In the genomic region with DNA sequence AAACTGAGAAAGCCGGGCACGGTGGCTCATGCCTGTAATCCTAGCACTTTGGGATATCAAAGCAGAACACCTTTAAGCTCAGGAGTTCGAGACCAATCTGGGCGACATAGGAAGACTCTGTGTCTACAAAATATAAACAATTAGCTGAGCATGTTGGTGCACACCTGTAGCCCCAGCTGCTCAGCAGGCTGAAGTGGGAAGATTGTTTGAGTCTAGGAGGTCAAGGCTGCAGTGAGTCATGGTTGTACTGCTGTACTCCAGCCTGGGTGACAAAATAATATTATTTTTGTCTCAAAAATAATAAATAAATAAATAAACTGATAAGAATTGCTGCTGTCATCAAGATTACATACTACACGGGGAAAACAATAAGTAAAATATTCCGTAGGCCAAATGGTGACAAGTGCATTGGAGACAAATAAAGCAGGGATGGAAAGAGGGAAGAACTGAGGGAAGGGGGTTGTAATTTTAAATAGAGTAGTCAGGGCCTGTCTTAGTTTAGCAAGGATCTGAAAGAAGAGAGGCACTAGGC, we compare ENCODE assay signal across 2 cellular contexts.
TF ChIP-seq lines count a peak whose summit lies in the region.

No MANE protein-coding gene starts in this region.

TF ChIP-seq in HepG2, 621 proteins besides CTCF, POLR2A, EP300 and RAD21 (continues in another document):
- TF ChIP-seq ONECUT2 (CRISPR knock-in tag; IDR thresholded peaks at IDR 0.05) (no peak), HNF4A (CRISPR knock-in tag; IDR thresholded peaks at IDR 0.05) (peak; percentile 52; the same call in 1 of the 2 replicates), SRSF4 (IDR thresholded peaks at IDR 0.05; ENCODE audit: low read depth, low read length, poor library complexity, severe bottlenecking) (no peak), SPEN (CRISPR knock-in tag; IDR thresholded peaks at IDR 0.05; ENCODE audit: low read depth) (no peak), STAT5B (CRISPR knock-in tag; IDR thresholded peaks at IDR 0.05) (no peak), ZBTB8A (CRISPR knock-in tag; IDR thresholded peaks at IDR 0.05; ENCODE audit: borderline replicate concordance, low read depth) (no peak), RARA (CRISPR knock-in tag; IDR thresholded peaks at IDR 0.05) (peak; percentile 81), HOXA3 (CRISPR knock-in tag; IDR thresholded peaks at IDR 0.05) (0 out of 2 replicates have a peak, but pooled peaks have one; percentile 11), PCBP2 (optimal IDR thresholded peaks at IDR 0.05; ENCODE audit: low read depth, low read length, poor library complexity, severe bottlenecking) (no peak), ZSCAN31 (CRISPR knock-in tag; IDR thresholded peaks at IDR 0.05; ENCODE audit: low read depth) (no peak), RNF2 (conservative IDR thresholded peaks at IDR 0.05; ENCODE audit: low read depth) (no peak), MLLT10 (CRISPR knock-in tag; IDR thresholded peaks at IDR 0.05) (no peak), ZNF337 (CRISPR knock-in tag; IDR thresholded peaks at IDR 0.05; ENCODE audit: borderline replicate concordance, low read depth) (no peak), HMG20A (CRISPR knock-in tag; IDR thresholded peaks at IDR 0.05; ENCODE audit: borderline replicate concordance) (peak; percentile 18; the same call in 1 of the 2 replicates), NKX3-1 (CRISPR knock-in tag; IDR thresholded peaks at IDR 0.05) (no peak), POLR2G (IDR thresholded peaks at IDR 0.05; ENCODE audit: low read depth, low read length) (no peak), SCMH1 (CRISPR knock-in tag; IDR thresholded peaks at IDR 0.05; ENCODE audit: borderline replicate concordance) (no peak), BHLHE40 (IDR thresholded peaks at IDR 0.05; ENCODE audit: low read length) (peak; percentile 13; the same call in 1 of the 2 replicates), GATA4 (IDR thresholded peaks at IDR 0.05; ENCODE audit: borderline replicate concordance, low read depth) (no peak), JUNB (CRISPR knock-in tag; IDR thresholded peaks at IDR 0.05; ENCODE audit: borderline replicate concordance) (peak; percentile 57; the same call in 1 of the 2 replicates), PCBP1 (IDR thresholded peaks at IDR 0.05; ENCODE audit: borderline replicate concordance, low read depth, low read length) (no peak), EED (CRISPR knock-in tag; IDR thresholded peaks at IDR 0.05) (no peak), SAP130 (CRISPR knock-in tag; IDR thresholded peaks at IDR 0.05; ENCODE audit: low read depth) (peak; percentile 69), SOX6 (IDR thresholded peaks at IDR 0.05) (no peak), SOX6 (CRISPR knock-in tag; IDR thresholded peaks at IDR 0.05) (peak; percentile 60), ZNF547 (CRISPR knock-in tag; IDR thresholded peaks at IDR 0.05) (no peak), STAG1 (CRISPR knock-in tag; IDR thresholded peaks at IDR 0.05) (no peak)
- TF ChIP-seq, protein P1, sequence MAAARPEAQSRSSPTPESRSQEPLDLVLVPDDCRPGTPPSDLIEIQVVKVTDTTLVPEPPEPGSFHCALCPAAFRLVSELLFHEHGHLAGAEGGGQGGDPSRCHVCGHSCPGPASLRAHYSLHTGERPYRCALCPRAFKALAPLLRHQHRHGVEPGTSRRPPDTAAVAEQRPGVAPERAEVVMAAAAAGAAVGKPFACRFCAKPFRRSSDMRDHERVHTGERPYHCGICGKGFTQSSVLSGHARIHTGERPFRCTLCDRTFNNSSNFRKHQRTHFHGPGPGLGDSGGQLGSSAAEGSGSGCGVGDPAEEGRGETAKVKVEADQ (CRISPR knock-in tag; IDR thresholded peaks at IDR 0.05; ENCODE audit: borderline replicate concordance), result 0 out of 2 replicates have a peak, but pooled peaks have one; percentile 28
- TF ChIP-seq, protein P2, sequence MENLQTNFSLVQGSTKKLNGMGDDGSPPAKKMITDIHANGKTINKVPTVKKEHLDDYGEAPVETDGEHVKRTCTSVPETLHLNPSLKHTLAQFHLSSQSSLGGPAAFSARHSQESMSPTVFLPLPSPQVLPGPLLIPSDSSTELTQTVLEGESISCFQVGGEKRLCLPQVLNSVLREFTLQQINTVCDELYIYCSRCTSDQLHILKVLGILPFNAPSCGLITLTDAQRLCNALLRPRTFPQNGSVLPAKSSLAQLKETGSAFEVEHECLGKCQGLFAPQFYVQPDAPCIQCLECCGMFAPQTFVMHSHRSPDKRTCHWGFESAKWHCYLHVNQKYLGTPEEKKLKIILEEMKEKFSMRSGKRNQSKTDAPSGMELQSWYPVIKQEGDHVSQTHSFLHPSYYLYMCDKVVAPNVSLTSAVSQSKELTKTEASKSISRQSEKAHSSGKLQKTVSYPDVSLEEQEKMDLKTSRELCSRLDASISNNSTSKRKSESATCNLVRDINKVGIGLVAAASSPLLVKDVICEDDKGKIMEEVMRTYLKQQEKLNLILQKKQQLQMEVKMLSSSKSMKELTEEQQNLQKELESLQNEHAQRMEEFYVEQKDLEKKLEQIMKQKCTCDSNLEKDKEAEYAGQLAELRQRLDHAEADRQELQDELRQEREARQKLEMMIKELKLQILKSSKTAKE (CRISPR knock-in tag; IDR thresholded peaks at IDR 0.05; ENCODE audit: borderline replicate concordance), result peak; percentile 32; the same call in 1 of the 2 replicates
- TF ChIP-seq, protein P3, sequence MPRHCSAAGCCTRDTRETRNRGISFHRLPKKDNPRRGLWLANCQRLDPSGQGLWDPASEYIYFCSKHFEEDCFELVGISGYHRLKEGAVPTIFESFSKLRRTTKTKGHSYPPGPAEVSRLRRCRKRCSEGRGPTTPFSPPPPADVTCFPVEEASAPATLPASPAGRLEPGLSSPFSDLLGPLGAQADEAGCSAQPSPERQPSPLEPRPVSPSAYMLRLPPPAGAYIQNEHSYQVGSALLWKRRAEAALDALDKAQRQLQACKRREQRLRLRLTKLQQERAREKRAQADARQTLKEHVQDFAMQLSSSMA (CRISPR knock-in tag; IDR thresholded peaks at IDR 0.05), result no peak
- TF ChIP-seq, protein P4, sequence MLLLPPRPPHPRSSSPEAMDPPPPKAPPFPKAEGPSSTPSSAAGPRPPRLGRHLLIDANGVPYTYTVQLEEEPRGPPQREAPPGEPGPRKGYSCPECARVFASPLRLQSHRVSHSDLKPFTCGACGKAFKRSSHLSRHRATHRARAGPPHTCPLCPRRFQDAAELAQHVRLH (CRISPR knock-in tag; IDR thresholded peaks at IDR 0.05; ENCODE audit: borderline replicate concordance, low read depth), result no peak

TF ChIP-seq in K562, 482 proteins besides CTCF, POLR2A, EP300 and RAD21:
- TF ChIP-seq STAT5B (CRISPR knock-in tag; IDR thresholded peaks at IDR 0.05) (no peak), ZNF707 (CRISPR knock-in tag; conservative IDR thresholded peaks at IDR 0.05) (no peak), FOXK2 (conservative IDR thresholded peaks at IDR 0.05 in 1 of 2, IDR thresholded peaks at IDR 0.05 in 1 of 2; ENCODE audit: low read depth in 2 of 2) (no peak), STAT5A (IDR thresholded peaks at IDR 0.05; ENCODE audit: borderline replicate concordance, low read length) (no peak), ZNF133 (CRISPR knock-in tag; IDR thresholded peaks at IDR 0.05) (no peak), CBFA2T3 (IDR thresholded peaks at IDR 0.05) (peak; percentile 14; the same call in 1 of the 2 replicates), STAG1 (CRISPR knock-in tag; IDR thresholded peaks at IDR 0.05; ENCODE audit: borderline replicate concordance) (no peak), PRMT5 (CRISPR knock-in tag; IDR thresholded peaks at IDR 0.05) (no peak), SP1 (CRISPR knock-in tag; IDR thresholded peaks at IDR 0.05) (no peak), ELF1 (tag; IDR thresholded peaks at IDR 0.05) (no peak), ZNF699 (CRISPR knock-in tag; IDR thresholded peaks at IDR 0.05; ENCODE audit: insufficient replicate concordance) (no peak), ZBTB7A (IDR thresholded peaks at IDR 0.05; ENCODE audit: borderline replicate concordance, control insufficient read depth, low read depth, low read length) (no peak), ZNF316 (IDR thresholded peaks at IDR 0.05) (peak; percentile 30; the same call in 1 of the 2 replicates), ZNF695 (CRISPR knock-in tag; IDR thresholded peaks at IDR 0.05) (no peak)
- TF ChIP-seq, protein P5, sequence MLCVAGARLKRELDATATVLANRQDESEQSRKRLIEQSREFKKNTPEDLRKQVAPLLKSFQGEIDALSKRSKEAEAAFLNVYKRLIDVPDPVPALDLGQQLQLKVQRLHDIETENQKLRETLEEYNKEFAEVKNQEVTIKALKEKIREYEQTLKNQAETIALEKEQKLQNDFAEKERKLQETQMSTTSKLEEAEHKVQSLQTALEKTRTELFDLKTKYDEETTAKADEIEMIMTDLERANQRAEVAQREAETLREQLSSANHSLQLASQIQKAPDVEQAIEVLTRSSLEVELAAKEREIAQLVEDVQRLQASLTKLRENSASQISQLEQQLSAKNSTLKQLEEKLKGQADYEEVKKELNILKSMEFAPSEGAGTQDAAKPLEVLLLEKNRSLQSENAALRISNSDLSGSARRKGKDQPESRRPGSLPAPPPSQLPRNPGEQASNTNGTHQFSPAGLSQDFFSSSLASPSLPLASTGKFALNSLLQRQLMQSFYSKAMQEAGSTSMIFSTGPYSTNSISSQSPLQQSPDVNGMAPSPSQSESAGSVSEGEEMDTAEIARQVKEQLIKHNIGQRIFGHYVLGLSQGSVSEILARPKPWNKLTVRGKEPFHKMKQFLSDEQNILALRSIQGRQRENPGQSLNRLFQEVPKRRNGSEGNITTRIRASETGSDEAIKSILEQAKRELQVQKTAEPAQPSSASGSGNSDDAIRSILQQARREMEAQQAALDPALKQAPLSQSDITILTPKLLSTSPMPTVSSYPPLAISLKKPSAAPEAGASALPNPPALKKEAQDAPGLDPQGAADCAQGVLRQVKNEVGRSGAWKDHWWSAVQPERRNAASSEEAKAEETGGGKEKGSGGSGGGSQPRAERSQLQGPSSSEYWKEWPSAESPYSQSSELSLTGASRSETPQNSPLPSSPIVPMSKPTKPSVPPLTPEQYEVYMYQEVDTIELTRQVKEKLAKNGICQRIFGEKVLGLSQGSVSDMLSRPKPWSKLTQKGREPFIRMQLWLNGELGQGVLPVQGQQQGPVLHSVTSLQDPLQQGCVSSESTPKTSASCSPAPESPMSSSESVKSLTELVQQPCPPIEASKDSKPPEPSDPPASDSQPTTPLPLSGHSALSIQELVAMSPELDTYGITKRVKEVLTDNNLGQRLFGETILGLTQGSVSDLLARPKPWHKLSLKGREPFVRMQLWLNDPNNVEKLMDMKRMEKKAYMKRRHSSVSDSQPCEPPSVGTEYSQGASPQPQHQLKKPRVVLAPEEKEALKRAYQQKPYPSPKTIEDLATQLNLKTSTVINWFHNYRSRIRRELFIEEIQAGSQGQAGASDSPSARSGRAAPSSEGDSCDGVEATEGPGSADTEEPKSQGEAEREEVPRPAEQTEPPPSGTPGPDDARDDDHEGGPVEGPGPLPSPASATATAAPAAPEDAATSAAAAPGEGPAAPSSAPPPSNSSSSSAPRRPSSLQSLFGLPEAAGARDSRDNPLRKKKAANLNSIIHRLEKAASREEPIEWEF (CRISPR knock-in tag; IDR thresholded peaks at IDR 0.05), result no peak
- TF ChIP-seq, protein P6, sequence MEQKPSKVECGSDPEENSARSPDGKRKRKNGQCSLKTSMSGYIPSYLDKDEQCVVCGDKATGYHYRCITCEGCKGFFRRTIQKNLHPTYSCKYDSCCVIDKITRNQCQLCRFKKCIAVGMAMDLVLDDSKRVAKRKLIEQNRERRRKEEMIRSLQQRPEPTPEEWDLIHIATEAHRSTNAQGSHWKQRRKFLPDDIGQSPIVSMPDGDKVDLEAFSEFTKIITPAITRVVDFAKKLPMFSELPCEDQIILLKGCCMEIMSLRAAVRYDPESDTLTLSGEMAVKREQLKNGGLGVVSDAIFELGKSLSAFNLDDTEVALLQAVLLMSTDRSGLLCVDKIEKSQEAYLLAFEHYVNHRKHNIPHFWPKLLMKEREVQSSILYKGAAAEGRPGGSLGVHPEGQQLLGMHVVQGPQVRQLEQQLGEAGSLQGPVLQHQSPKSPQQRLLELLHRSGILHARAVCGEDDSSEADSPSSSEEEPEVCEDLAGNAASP (IDR thresholded peaks at IDR 0.05), result no peak
